ENCODE assay signal across 17 cellular contexts in the genomic region with DNA sequence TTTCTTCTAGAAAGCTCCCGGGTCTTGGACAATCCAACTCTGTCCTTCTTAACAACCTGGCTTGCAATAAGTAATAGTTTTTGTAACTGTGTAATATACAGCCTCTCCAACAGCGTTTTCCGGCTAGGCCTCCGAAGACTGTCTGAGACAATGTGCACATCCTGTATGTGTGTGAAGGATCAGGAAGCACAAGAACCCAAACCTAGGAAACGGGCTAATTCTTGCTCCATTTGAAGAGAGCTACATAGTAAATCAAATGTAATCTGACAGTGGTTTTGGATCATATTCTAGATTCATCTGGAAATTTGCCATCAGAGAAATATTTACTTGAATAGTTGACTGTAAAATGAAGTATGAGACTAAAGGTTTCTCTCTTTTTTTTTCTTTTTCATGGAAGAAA. TPM values are rescaled to one million over a fixed set of nuclear protein-coding genes. Genes with fewer than 3 reads are reported as not detected.
DNase-seq lines count a peak whose midpoint lies in the region; FAIRE-seq and TF ChIP-seq lines count a peak whose summit lies in the region.
"Had no signal": no experiment of that assay in that cellular context is flagged by ENCODE, and none has a peak within 500 bp of the region (broad histone marks: within the 10 kb centered on the region; RNA-seq: fewer than 3 reads in every experiment).

No MANE protein-coding gene starts in this region.

- H3K9me3 ChIP-seq in endothelial cell of umbilical vein (replicated peaks; ENCODE audit: control insufficient read depth, insufficient read depth, low read length) = no peaks in the 10 kb centered on the region
- H3K9me3 ChIP-seq: Caco-2 had no signal

- H3K36me3 Mint-ChIP-seq in immature natural killer cell = no peaks in the 10 kb centered on the region

- H3K9ac ChIP-seq in endothelial cell of umbilical vein (replicated peaks; ENCODE audit: extremely low read depth, insufficient read depth, low read length) = no peak overlapping the region
- H3K9ac ChIP-seq: KMS-11 had no signal

- no peak for FAIRE-seq in endothelial cell of umbilical vein (lab: Jason Lieb, UNC)
- FAIRE-seq: GM12878, GM18507 had no signal

- no peaks in the 10 kb centered on the region for H4K20me1 ChIP-seq in endothelial cell of umbilical vein (replicated peaks; ENCODE audit: control insufficient read depth, extremely low read depth, insufficient read depth, low read length)

- H3K27ac Mint-ChIP-seq in immature natural killer cell = no peak overlapping the region

- no peak overlapping the region for H3K4me3 Mint-ChIP-seq in immature natural killer cell

- CTCF ChIA-PET in endothelial cell of umbilical vein (lab: Charles Lee) = interaction anchor here (2.1 kb wide), 1 partner anchor 187 kb away, joined by 7 read pairs; no protein-coding TSS in a partner anchor

- no peaks in the 10 kb centered on the region for H3K9me1 ChIP-seq in endothelial cell of umbilical vein (replicated peaks; ENCODE audit: control insufficient read depth, extremely low read depth, insufficient read depth, low read length)

- H3K36me3 ChIP-seq in endothelial cell of umbilical vein (ENCODE audit: control insufficient read depth in 2 of 2, extremely low read depth in 1 of 2, insufficient read depth in 2 of 2, low read length in 2 of 2) = no peaks in the 10 kb centered on the region

- H3K27ac ChIP-seq in angular gyrus (ENCODE audit: low read depth, low read length) = peak overlapping the region; percentile 4
- no peak overlapping the region for H3K27ac ChIP-seq in endothelial cell of umbilical vein (ENCODE audit: insufficient read depth, low read depth, low read length)
- H3K27ac ChIP-seq: KMS-11 had no signal

- POLR2A ChIA-PET in endothelial cell of umbilical vein (lab: Charles Lee) = no interaction called here

- H3K4me3 ChIP-seq in endothelial cell of umbilical vein (replicated peaks in 1 of 3; ENCODE audit: insufficient read depth in 1 of 3, low read depth in 1 of 3, low read length in 3 of 3) = no peak overlapping the region
- H3K4me3 ChIP-seq: GM12878 had no signal

- DNase-seq in NCI-H1105 (lab: John Stamatoyannopoulos, UW) (peak; percentile 13), endothelial cell of umbilical vein (ENCODE audit: low read depth, low spot score) (peak; percentile 62), left kidney (ENCODE audit: low read depth, low spot score) (peak; percentile 18), immature natural killer cell (no peak), pons (ENCODE audit: low spot score) (no peak), RKO (ENCODE audit: low spot score) (no peak)
- no peak for DNase-seq in stimulated activated CD4-positive, alpha-beta T cell treated with anti-CD3 and anti-CD28 coated beads, Interleukin-4, amount 100 ng/mL, for 1 hour
- DNase-seq: AML-193, Caco-2, HCEC 1CT, NCI-H187, NCI-H774, Right ventricle myocardium superior had no signal

- no peaks in the 10 kb centered on the region for H3K27me3 Mint-ChIP-seq in immature natural killer cell (ENCODE audit: low read depth in 3 of 3)

- dilution Hi-C loops in endothelial cell of umbilical vein (cut with MboI; ENCODE audit: extremely low pct_ligation_motif_present, low sequenced_read_pairs) = no loop called here

- no peaks in the 10 kb centered on the region for H3K79me2 ChIP-seq in endothelial cell of umbilical vein (ENCODE audit: control insufficient read depth, insufficient read depth, low read length)

- no peaks in the 10 kb centered on the region for H3K4me1 ChIP-seq in endothelial cell of umbilical vein (ENCODE audit: control insufficient read depth, extremely low read depth, insufficient read depth, low read length)
- H3K4me1 ChIP-seq: Caco-2 had no signal

- peaks cover 3 to 18% of the 10 kb centered on the region in 2 donors for H3K4me1 Mint-ChIP-seq in immature natural killer cell

- intact Hi-C loops in endothelial cell of umbilical vein (cut with micrococcal nuclease) = no loop called here

- H3K9me3 Mint-ChIP-seq in immature natural killer cell = no peaks in the 10 kb centered on the region

- no peak overlapping the region for H2AFZ ChIP-seq in endothelial cell of umbilical vein (ENCODE audit: low read depth, low read length)

- TF ChIP-seq POLR2A in endothelial cell of umbilical vein (IDR thresholded peaks at IDR 0.05; ENCODE audit: low read depth, low read length) = no peak

- no TSS peak for BruUV-seq in endothelial cell of umbilical vein (replicated peaks; lab: Mats Ljungman, UMichigan)

- no peaks in the 10 kb centered on the region for H3K27me3 ChIP-seq in endothelial cell of umbilical vein (ENCODE audit: control insufficient read depth in 2 of 2, insufficient read depth in 2 of 2, low read length in 2 of 2)

- no peak for TF ChIP-seq CTCF in endothelial cell of umbilical vein (IDR thresholded peaks at IDR 0.05; ENCODE audit: extremely low read depth in 1 of 2, insufficient read depth in 1 of 2, low read depth in 1 of 2, low read length in 2 of 2)

- no peak overlapping the region for H3K4me2 ChIP-seq in endothelial cell of umbilical vein (ENCODE audit: insufficient read depth, low read length)
- H3K4me2 ChIP-seq: KMS-11 had no signal

TF ChIP-seq in endothelial cell of umbilical vein, 7 proteins besides CTCF, POLR2A, EP300 and RAD21:
- TF ChIP-seq MYC (IDR thresholded peaks at IDR 0.05; ENCODE audit: low read depth, low read length) = no peak
- TF ChIP-seq, protein P1, sequence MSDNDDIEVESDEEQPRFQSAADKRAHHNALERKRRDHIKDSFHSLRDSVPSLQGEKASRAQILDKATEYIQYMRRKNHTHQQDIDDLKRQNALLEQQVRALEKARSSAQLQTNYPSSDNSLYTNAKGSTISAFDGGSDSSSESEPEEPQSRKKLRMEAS (IDR thresholded peaks at IDR 0.05; ENCODE audit: insufficient read depth, insufficient read length) = no peak
- TF ChIP-seq GATA2 (IDR thresholded peaks at IDR 0.05; ENCODE audit: insufficient read depth, insufficient read length, low read depth, low read length) = no peak
- TF ChIP-seq POLR2AphosphoS5 (IDR thresholded peaks at IDR 0.05; ENCODE audit: insufficient read depth, low read depth, low read length) = no peak
- no peak for TF ChIP-seq FOS (IDR thresholded peaks at IDR 0.05; ENCODE audit: borderline replicate concordance, insufficient read depth, low read length)
- TF ChIP-seq JUN (IDR thresholded peaks at IDR 0.05; ENCODE audit: borderline replicate concordance, insufficient read depth, insufficient read length, low read depth) = no peak
- no peak for TF ChIP-seq EZH2 (IDR thresholded peaks at IDR 0.05; ENCODE audit: borderline replicate concordance, low read depth, low read length, severe bottlenecking)

RNA-seq across cellular contexts. Expression of a gene that starts 1.2 kb away (rescaled TPM):
- 0.72 and 2.2 TPM in 2 replicates for total RNA-seq in endothelial cell of umbilical vein
- 0.33 TPM in 2 replicates for polyA plus RNA-seq in endothelial cell of umbilical vein
- not detected in 2 replicates for polyA plus RNA-seq in endothelial cell of umbilical vein (2011; cell fraction: cytosol; rRNA removed)
- polyA plus RNA-seq in endothelial cell of umbilical vein (2011; cell fraction: nucleus; rRNA removed) = 3.2 and 3.4 TPM in 2 replicates
- not detected in 2 replicates for polyA plus RNA-seq in endothelial cell of umbilical vein (2012)
- polyA minus RNA-seq in endothelial cell of umbilical vein = 10.8 and 14.0 TPM in 2 replicates
- not detected for polyA minus RNA-seq in endothelial cell of umbilical vein (2011; cell fraction: cytosol; rRNA and poly(A)+ RNA removed)
- polyA minus RNA-seq in endothelial cell of umbilical vein (2011; cell fraction: nucleus; rRNA and poly(A)+ RNA removed) = 49.2 and 68.6 TPM in 2 replicates
- not detected for polyA plus RNA-seq in immature natural killer cell

Comparison
In these comparisons a context has a peak if more than half of its experiments do, and no peak if none do; other contexts are left out.
1. DNase-seq: peak in NCI-H1105 (single experiment), endothelial cell of umbilical vein (single experiment) and left kidney (single experiment); none in stimulated activated CD4-positive, alpha-beta T cell treated with anti-CD3 and anti-CD28 coated beads, Interleukin-4, amount 100 ng/mL, for 1 hour (single experiment), immature natural killer cell (0 of 3), pons (single experiment) and RKO (single experiment).